Comparison of ENCODE assay signal across 31 cellular contexts in genomic region chr5:149820536-149821503, GRCh38.
A peak's percentile ranks its signal among the peaks of the same experiment; 100 is the strongest.
DNase-seq lines count a peak whose midpoint lies in the region; ATAC-seq and TF ChIP-seq lines count a peak whose summit lies in the region.
"Had no signal": no experiment of that assay in that cellular context is flagged by ENCODE, and none has a peak within 500 bp of the region (broad histone marks: within the 10 kb centered on the region; RNA-seq: fewer than 3 reads in every experiment).

No MANE protein-coding gene starts in this region.

- H3K9me3 Mint-ChIP-seq in activated T-cell treated with anti-CD3 and anti-CD28 coated beads, Interleukin-2, amount 50 U/mL, for 24 hours = no peaks in the 10 kb centered on the region
- no peaks in the 10 kb centered on the region for H3K9me3 Mint-ChIP-seq in activated T-cell treated with anti-CD3 and anti-CD28 coated beads, Interleukin-2, amount 50 U/mL, for 4 hours
- H3K9me3 Mint-ChIP-seq in activated naive CD8-positive, alpha-beta T cell treated with anti-CD3 and anti-CD28 coated beads for 36 hours = no peaks in the 10 kb centered on the region
- H3K9me3 Mint-ChIP-seq: activated naive CD4-positive, alpha-beta T cell treated with anti-CD3 and anti-CD28 coated beads, Interleukin-2, amount 10 ng/mL, durations not matched to agents 7 days and 5 days; CD4-positive, CD25-positive, alpha-beta regulatory T cell; effector memory CD8-positive, alpha-beta T cell; IgD-negative memory B cell; nephron progenitor cell had no signal

- TF ChIP-seq CTCF in RWPE1 (conservative IDR thresholded peaks at IDR 0.05; ENCODE audit: low read depth) = no peak
- TF ChIP-seq CTCF in gastrocnemius medialis (IDR thresholded peaks at IDR 0.05 in 4 of 5, conservative IDR thresholded peaks at IDR 0.05 in 1 of 5) = no peak

- peak overlapping the region; percentile 50 for H3K27ac Mint-ChIP-seq in activated T-cell treated with anti-CD3 and anti-CD28 coated beads, Interleukin-2, amount 50 U/mL, for 24 hours
- no peak overlapping the region for H3K27ac Mint-ChIP-seq in activated naive CD8-positive, alpha-beta T cell treated with anti-CD3 and anti-CD28 coated beads for 36 hours
- H3K27ac Mint-ChIP-seq: activated CD8-positive, alpha-beta memory T cell treated with anti-CD3 and anti-CD28 coated beads, Interleukin-2, amount 10 ng/mL, durations not matched to agents 7 days and 5 days; activated naive CD4-positive, alpha-beta T cell treated with anti-CD3 and anti-CD28 coated beads, Interleukin-2, amount 10 ng/mL, durations not matched to agents 7 days and 5 days; CD4-positive, CD25-positive, alpha-beta regulatory T cell; IgD-negative memory B cell had no signal

- H3K4me3 Mint-ChIP-seq in activated T-cell treated with anti-CD3 and anti-CD28 coated beads, Interleukin-2, amount 50 U/mL, for 24 hours = no peak overlapping the region
- no peak overlapping the region for H3K4me3 Mint-ChIP-seq in activated T-cell treated with anti-CD3 and anti-CD28 coated beads, Interleukin-2, amount 50 U/mL, for 4 hours
- H3K4me3 Mint-ChIP-seq in activated naive CD8-positive, alpha-beta T cell treated with anti-CD3 and anti-CD28 coated beads for 36 hours = no peak overlapping the region
- H3K4me3 Mint-ChIP-seq: activated CD8-positive, alpha-beta memory T cell treated with anti-CD3 and anti-CD28 coated beads, Interleukin-2, amount 10 ng/mL, durations not matched to agents 7 days and 5 days; activated naive CD4-positive, alpha-beta T cell treated with anti-CD3 and anti-CD28 coated beads, Interleukin-2, amount 10 ng/mL, durations not matched to agents 7 days and 5 days; CD4-positive, CD25-positive, alpha-beta regulatory T cell; effector memory CD8-positive, alpha-beta T cell; IgD-negative memory B cell; nephron progenitor cell had no signal

- CTCF ChIA-PET in RWPE1 (lab: Yijun Ruan, JAX) = interaction anchor here (0.8 to 1.8 kb wide), 5 partner anchors 7 to 153 kb away, joined by 3 to 9 read pairs (median 5); no protein-coding TSS in a partner anchor

- intact Hi-C loops in gastrocnemius medialis (cut with DNase I; ENCODE audit: low total_unique reads) = no loop called here

- peak overlapping the region; percentile 33 for H3K27ac ChIP-seq in RWPE1
- peak overlapping the region; percentile 74 to 84 (median 79) for H3K27ac ChIP-seq in gastrocnemius medialis
- H3K27ac ChIP-seq: coronary artery, esophagus squamous epithelium, ovary, PC-9, thoracic aorta, uterus had no signal

- POLR2A ChIA-PET in RWPE1 (lab: Yijun Ruan, JAX; ENCODE audit: low non-redundant PET) = interaction anchor here (0.6 kb wide), 1 partner anchor 884 kb away, joined by 5 read pairs; no protein-coding TSS in a partner anchor

- no peak for TF ChIP-seq POLR2A in gastrocnemius medialis (IDR thresholded peaks at IDR 0.05)

- no peaks in the 10 kb centered on the region for H3K4me1 Mint-ChIP-seq in activated T-cell treated with anti-CD3 and anti-CD28 coated beads, Interleukin-2, amount 50 U/mL, for 24 hours (ENCODE audit: low read depth)
- H3K4me1 Mint-ChIP-seq in activated T-cell treated with anti-CD3 and anti-CD28 coated beads, Interleukin-2, amount 50 U/mL, for 4 hours (ENCODE audit: low read depth) = no peaks in the 10 kb centered on the region
- no peaks in the 10 kb centered on the region for H3K4me1 Mint-ChIP-seq in activated naive CD8-positive, alpha-beta T cell treated with anti-CD3 and anti-CD28 coated beads for 36 hours
- H3K4me1 Mint-ChIP-seq: activated CD8-positive, alpha-beta memory T cell treated with anti-CD3 and anti-CD28 coated beads, Interleukin-2, amount 10 ng/mL, durations not matched to agents 7 days and 5 days; activated naive CD4-positive, alpha-beta T cell treated with anti-CD3 and anti-CD28 coated beads, Interleukin-2, amount 10 ng/mL, durations not matched to agents 7 days and 5 days; CD4-positive, CD25-positive, alpha-beta regulatory T cell had no signal

- ATAC-seq in activated T-cell treated with anti-CD3 and anti-CD28 coated beads, Interleukin-2, amount 50 U/mL, for 4 hours = no peak
- ATAC-seq in gastrocnemius medialis (no peak), HG03175 (IDR thresholded peaks at IDR 0.05; ENCODE audit: unreplicated experiment) (no peak)
- ATAC-seq: activated CD8-positive, alpha-beta memory T cell treated with anti-CD3 and anti-CD28 coated beads, Interleukin-2, amount 10 ng/mL, durations not matched to agents 7 days and 5 days; effector memory CD8-positive, alpha-beta T cell had no signal

- no peaks in the 10 kb centered on the region for H3K9me3 ChIP-seq in gastrocnemius medialis
- H3K9me3 ChIP-seq: esophagus squamous epithelium, ovary, thoracic aorta, uterus had no signal

- H3K36me3 Mint-ChIP-seq in activated T-cell treated with anti-CD3 and anti-CD28 coated beads, Interleukin-2, amount 50 U/mL, for 24 hours (ENCODE audit: low read depth) = peaks cover 30% of the 10 kb centered on the region
- peaks cover 4% of the 10 kb centered on the region for H3K36me3 Mint-ChIP-seq in activated T-cell treated with anti-CD3 and anti-CD28 coated beads, Interleukin-2, amount 50 U/mL, for 4 hours (ENCODE audit: insufficient read depth)
- H3K36me3 Mint-ChIP-seq in activated naive CD8-positive, alpha-beta T cell treated with anti-CD3 and anti-CD28 coated beads for 36 hours = peaks cover 3% of the 10 kb centered on the region
- H3K36me3 Mint-ChIP-seq: activated CD8-positive, alpha-beta memory T cell treated with anti-CD3 and anti-CD28 coated beads, Interleukin-2, amount 10 ng/mL, durations not matched to agents 7 days and 5 days; activated naive CD4-positive, alpha-beta T cell treated with anti-CD3 and anti-CD28 coated beads, Interleukin-2, amount 10 ng/mL, durations not matched to agents 7 days and 5 days; CD4-positive, CD25-positive, alpha-beta regulatory T cell had no signal

- no peak for DNase-seq in activated T-cell treated with anti-CD3 and anti-CD28 coated beads, Interleukin-2, amount 50 U/mL, for 24 hours
- no peak for DNase-seq in activated T-cell treated with anti-CD3 and anti-CD28 coated beads, Interleukin-2, amount 50 U/mL, for 4 hours
- DNase-seq in RWPE1 (ENCODE audit: low spot score) (no peak), foreskin melanocyte (peak; percentile 59), gastrocnemius medialis (no peak), NCI-H187 (lab: John Stamatoyannopoulos, UW) (no peak)
- DNase-seq in activated naive CD8-positive, alpha-beta T cell treated with anti-CD3 and anti-CD28 coated beads for 36 hours = no peak
- DNase-seq: 8988T; activated CD4-positive, CD25-positive, alpha-beta regulatory T cell; activated CD8-positive, alpha-beta memory T cell treated with anti-CD3 and anti-CD28 coated beads, Interleukin-2, amount 10 ng/mL, durations not matched to agents 7 days and 5 days; activated naive CD4-positive, alpha-beta T cell treated with anti-CD3 and anti-CD28 coated beads, Interleukin-2, amount 10 ng/mL, durations not matched to agents 7 days and 5 days; amygdala; CD4-positive, CD25-positive, alpha-beta regulatory T cell; effector memory CD8-positive, alpha-beta T cell; esophagus squamous epithelium; NCI-H1694; NCI-H524 treated with DMSO at 0.1 percent for 48 hours; nephron progenitor cell; NK-92 treated with Interleukin-12 subunit alpha and Interleukin-12 subunit beta, amount 100 ng/mL, for 24 hours; ovary; PC-9; SHP77 treated with DMSO at 0.1 percent for 48 hours; stimulated activated naive CD4-positive, alpha-beta T cell; SW 1271; T1000; uterus had no signal

- H3K27me3 Mint-ChIP-seq in activated T-cell treated with anti-CD3 and anti-CD28 coated beads, Interleukin-2, amount 50 U/mL, for 24 hours = no peaks in the 10 kb centered on the region
- no peaks in the 10 kb centered on the region for H3K27me3 Mint-ChIP-seq in activated T-cell treated with anti-CD3 and anti-CD28 coated beads, Interleukin-2, amount 50 U/mL, for 4 hours (ENCODE audit: low read depth)
- H3K27me3 Mint-ChIP-seq in activated naive CD8-positive, alpha-beta T cell treated with anti-CD3 and anti-CD28 coated beads for 36 hours = no peaks in the 10 kb centered on the region
- H3K27me3 Mint-ChIP-seq: activated CD8-positive, alpha-beta memory T cell treated with anti-CD3 and anti-CD28 coated beads, Interleukin-2, amount 10 ng/mL, durations not matched to agents 7 days and 5 days; activated naive CD4-positive, alpha-beta T cell treated with anti-CD3 and anti-CD28 coated beads, Interleukin-2, amount 10 ng/mL, durations not matched to agents 7 days and 5 days; CD4-positive, CD25-positive, alpha-beta regulatory T cell; effector memory CD8-positive, alpha-beta T cell; IgD-negative memory B cell had no signal

- in situ Hi-C loops in gastrocnemius medialis (cut with MboI; ENCODE audit: low sequenced_read_pairs in 4 of 4) = loop anchor here (10.0 kb wide), 2 partner anchors 96 to 156 kb away; no protein-coding TSS in a partner anchor

- H3K36me3 ChIP-seq in gastrocnemius medialis = peaks cover 0 to 7% of the 10 kb centered on the region in 2 donors
- H3K36me3 ChIP-seq: ovary, thoracic aorta, uterus had no signal

- peak overlapping the region in 1 of 4 donors; percentile 13 for H3K4me3 ChIP-seq in gastrocnemius medialis
- H3K4me3 ChIP-seq: coronary artery, esophagus squamous epithelium, lung, ovary, PC-9, thoracic aorta, uterus had no signal

- peaks cover 35 to 41% of the 10 kb centered on the region in 2 donors for H3K4me1 ChIP-seq in gastrocnemius medialis

- H3K27me3 ChIP-seq in gastrocnemius medialis = no peaks in the 10 kb centered on the region
- H3K27me3 ChIP-seq: esophagus squamous epithelium, ovary, uterus had no signal
